17 cellular contexts compared by ENCODE assay signal in genomic region chr6:113047932-113048331, GRCh38.
DNase-seq lines count a peak whose midpoint lies in the region; ATAC-seq and TF ChIP-seq lines count a peak whose summit lies in the region.
"Had no signal": no experiment of that assay in that cellular context is flagged by ENCODE, and none has a peak within 500 bp of the region (broad histone marks: within the 10 kb centered on the region; RNA-seq: fewer than 3 reads in every experiment).

No MANE protein-coding gene starts in this region.

- DNase-seq in BJ (ENCODE audit: low read depth), result peak; percentile 55
- DNase-seq in IMR-90, result no peak
- peak; percentile 65 for DNase-seq in adipocyte (ENCODE audit: low read depth)
- DNase-seq in foreskin fibroblast, result peak; percentile 71 to 80
- no peak for DNase-seq in NOMO-1 treated with DMSO at 0.1 percent for 48 hours (lab: John Stamatoyannopoulos, UW; ENCODE audit: unreplicated experiment)
- no peak for DNase-seq in esophagus muscularis mucosa (ENCODE audit: extremely low spot score)
- DNase-seq in coronary artery (ENCODE audit: low spot score), result no peak
- no peak for DNase-seq in midbrain (lab: John Stamatoyannopoulos, UW)
- DNase-seq: AML-193; Calu3; CD4-positive, CD25-positive, alpha-beta regulatory T cell; DMS79; H9; NCI-H2107; NCI-H345; NCI-H748 treated with DMSO at 0.1 percent for 48 hours; SJCRH30 had no signal

- H4K20me1 ChIP-seq in IMR-90 (ENCODE audit: insufficient read depth, low read length), result no peaks in the 10 kb centered on the region

- peak overlapping the region; percentile 96 for H3K23ac ChIP-seq in IMR-90 (ENCODE audit: low read depth, low read length)

- no peaks in the 10 kb centered on the region for H3K79me1 ChIP-seq in IMR-90 (ENCODE audit: low read depth in 1 of 2, low read length in 2 of 2)

- no peak for ATAC-seq in IMR-90 (ENCODE audit: low read depth)

- peak overlapping the region; percentile 90 for H2BK120ac ChIP-seq in IMR-90 (ENCODE audit: low read depth, low read length)

- dilution Hi-C loops in IMR-90 (cut with HindIII; ENCODE audit: low sequenced_read_pairs, unreplicated experiment), result no loop called here

- H3K4me2 ChIP-seq in IMR-90 (ENCODE audit: low read depth, low read length), result no peak overlapping the region

- H3K14ac ChIP-seq in IMR-90 (replicated peaks; ENCODE audit: low read depth, low read length), result peak overlapping the region; percentile 69

- peaks cover 5% of the 10 kb centered on the region for H3K9me1 ChIP-seq in IMR-90 (ENCODE audit: insufficient read depth, low read length)

- H3K4me3 ChIP-seq in BJ (ENCODE audit: low read depth, low read length) (no peak overlapping the region), IMR-90 (ENCODE audit: insufficient read depth, low read depth, low read length) (no peak overlapping the region), adipocyte (ENCODE audit: low read length) (no peak overlapping the region), foreskin fibroblast (ENCODE audit: low read depth in 1 of 2, low read length in 2 of 2) (no peak overlapping the region), esophagus muscularis mucosa (no peak overlapping the region), coronary artery (no peak overlapping the region)
- H3K4me3 ChIP-seq: SJCRH30 had no signal

- H3K9me3 ChIP-seq in IMR-90 (ENCODE audit: control insufficient read depth, insufficient read depth, low read length) (no peaks in the 10 kb centered on the region), adipocyte (ENCODE audit: control insufficient read depth, low read length) (no peaks in the 10 kb centered on the region), esophagus muscularis mucosa (no peaks in the 10 kb centered on the region)

- peak overlapping the region; percentile 83; the same call in 1 of the 2 replicates for H2AK5ac ChIP-seq in IMR-90 (ENCODE audit: low read depth, low read length)

- peak overlapping the region; percentile 92 for H2BK20ac ChIP-seq in IMR-90 (ENCODE audit: low read depth, low read length)

- H4K8ac ChIP-seq in IMR-90 (ENCODE audit: low read depth in 2 of 2, low read length in 2 of 2), result peak overlapping the region; percentile 48 to 84; a peak in 3 of 4 replicates

- WGBS in IMR-90 (ENCODE audit: extremely low coverage in 2 of 2, insufficient read length in 1 of 2), 2 experiments, result 86% methylated on average over 1 of the region's 2 CpGs; no CpG with 5 or more reads in 1 of the 2 experiments
- 94% methylated on average over 2 of the region's 2 CpGs for WGBS in esophagus muscularis mucosa

- H2BK15ac ChIP-seq in IMR-90 (ENCODE audit: low read depth, low read length), result peak overlapping the region; percentile 69; the same call in 2 of the 3 replicates

- peak overlapping the region; percentile 90 for H3K4ac ChIP-seq in IMR-90 (ENCODE audit: low read depth, low read length)

- in situ Hi-C loops in IMR-90 (cut with MboI; ENCODE audit: low sequenced_read_pairs), result no loop called here

- POLR2A ChIA-PET in BJ (lab: Charles Lee) (no interaction called here), IMR-90 (lab: Charles Lee; ENCODE audit: unreplicated experiment) (interaction anchor here (0.5 kb wide), 1 partner anchor 842 kb away, joined by 4 read pairs; no protein-coding TSS in a partner anchor)

- peak overlapping the region; percentile 66 for H3K18ac ChIP-seq in IMR-90 (ENCODE audit: low read depth, low read length)

- H4K5ac ChIP-seq in IMR-90 (ENCODE audit: low read depth, low read length), result peak overlapping the region; percentile 49; the same call in 1 of the 2 replicates

- TF ChIP-seq POLR2A in IMR-90 (IDR thresholded peaks at IDR 0.05; ENCODE audit: low read depth, low read length) (no peak), esophagus muscularis mucosa (IDR thresholded peaks at IDR 0.05; ENCODE audit: low read depth) (no peak)

- H3K36me3 ChIP-seq in BJ (ENCODE audit: control insufficient read depth, insufficient read depth, low read length) (no peaks in the 10 kb centered on the region), IMR-90 (ENCODE audit: control insufficient read depth, insufficient read depth, low read length) (no peaks in the 10 kb centered on the region), adipocyte (ENCODE audit: control insufficient read depth, insufficient read depth, low read length, severe bottlenecking) (no peaks in the 10 kb centered on the region), esophagus muscularis mucosa (no peaks in the 10 kb centered on the region)
- H3K36me3 ChIP-seq: SJCRH30 had no signal

- peak overlapping the region; percentile 64 for H4K91ac ChIP-seq in IMR-90 (ENCODE audit: insufficient read depth, low read depth, low read length)

- H3K27me3 ChIP-seq in BJ (ENCODE audit: control insufficient read depth, insufficient read depth, low read length) (no peaks in the 10 kb centered on the region), IMR-90 (ENCODE audit: control insufficient read depth, insufficient read depth, low read length) (no peaks in the 10 kb centered on the region), adipocyte (replicated peaks; ENCODE audit: control insufficient read depth, insufficient read depth, low read length) (no peaks in the 10 kb centered on the region), esophagus muscularis mucosa (no peaks in the 10 kb centered on the region)
- H3K27me3 ChIP-seq: SJCRH30 had no signal

- TF ChIP-seq CTCF in BJ (IDR thresholded peaks at IDR 0.05; ENCODE audit: insufficient read depth, low read depth, low read length) (no peak), IMR-90 (conservative IDR thresholded peaks at IDR 0.05; ENCODE audit: low read depth, low read length) (no peak), foreskin fibroblast (IDR thresholded peaks at IDR 0.05; ENCODE audit: low read depth, low read length) (no peak), esophagus muscularis mucosa (IDR thresholded peaks at IDR 0.05) (no peak), coronary artery (IDR thresholded peaks at IDR 0.05) (no peak)

- CTCF ChIA-PET in BJ (lab: Yijun Ruan, JAX) (interaction anchor here (0.9 to 2.1 kb wide), 3 partner anchors 9 to 33 kb away, joined by 3 to 6 read pairs (median 5); no protein-coding TSS in a partner anchor), IMR-90 (lab: Yijun Ruan, JAX) (no interaction called here)

- H2BK5ac ChIP-seq in IMR-90 (ENCODE audit: low read depth, low read length, poor library complexity, severe bottlenecking), result peak overlapping the region; percentile 94

- no peak overlapping the region for H3K27ac ChIP-seq in IMR-90 (ENCODE audit: insufficient read depth, low read length)
- H3K27ac ChIP-seq in esophagus muscularis mucosa (replicated peaks in 1 of 4), result no peak overlapping the region
- no peak overlapping the region for H3K27ac ChIP-seq in coronary artery
- H3K27ac ChIP-seq: SJCRH30 had no signal

- no peak overlapping the region for H3K56ac ChIP-seq in IMR-90 (ENCODE audit: extremely low read depth, insufficient read depth, low read length)

- no TSS peak for BruUV-seq in IMR-90 (replicated peaks; lab: Mats Ljungman, UMichigan)

- peak overlapping the region; percentile 2 for H2AK9ac ChIP-seq in IMR-90 (replicated peaks; ENCODE audit: low read depth, low read length, poor library complexity)

- no peak overlapping the region for H2AFZ ChIP-seq in IMR-90 (replicated peaks; ENCODE audit: low read length, poor library complexity)

- H3K9ac ChIP-seq in IMR-90 (ENCODE audit: low read depth, low read length) (no peak overlapping the region), adipocyte (ENCODE audit: low read length) (no peak overlapping the region)

- H3K4me1 ChIP-seq in IMR-90 (ENCODE audit: control insufficient read depth, insufficient read depth, low read length) (peaks cover 11% of the 10 kb centered on the region), adipocyte (ENCODE audit: control insufficient read depth, insufficient read depth, low read length) (peaks cover 8% of the 10 kb centered on the region), esophagus muscularis mucosa (no peaks in the 10 kb centered on the region)

- intact Hi-C loops in IMR-90 (cut with micrococcal nuclease) (no loop called here), esophagus muscularis mucosa (cut with DNase I) (no loop called here)

- TF ChIP-seq EP300 in esophagus muscularis mucosa (IDR thresholded peaks at IDR 0.05), result no peak

- no peak for TF ChIP-seq RAD21 in IMR-90 (IDR thresholded peaks at IDR 0.05; ENCODE audit: low read length)

TF ChIP-seq in IMR-90, 13 proteins besides CTCF, POLR2A, EP300 and RAD21:
- TF ChIP-seq CEBPB (IDR thresholded peaks at IDR 0.05; ENCODE audit: low read depth, low read length) (no peak), USF2 (IDR thresholded peaks at IDR 0.05; ENCODE audit: low read depth, low read length) (no peak)

Comparison
In these comparisons a context has a peak if more than half of its experiments do, and no peak if none do; other contexts are left out.
1. DNase-seq: peak in BJ (single experiment), adipocyte (single experiment) and foreskin fibroblast (2 of 2); none in IMR-90 (single experiment), NOMO-1 treated with DMSO at 0.1 percent for 48 hours (single experiment), esophagus muscularis mucosa (single experiment), coronary artery (single experiment) and midbrain (single experiment).